13 cellular contexts compared by ENCODE assay signal in the genomic region with DNA sequence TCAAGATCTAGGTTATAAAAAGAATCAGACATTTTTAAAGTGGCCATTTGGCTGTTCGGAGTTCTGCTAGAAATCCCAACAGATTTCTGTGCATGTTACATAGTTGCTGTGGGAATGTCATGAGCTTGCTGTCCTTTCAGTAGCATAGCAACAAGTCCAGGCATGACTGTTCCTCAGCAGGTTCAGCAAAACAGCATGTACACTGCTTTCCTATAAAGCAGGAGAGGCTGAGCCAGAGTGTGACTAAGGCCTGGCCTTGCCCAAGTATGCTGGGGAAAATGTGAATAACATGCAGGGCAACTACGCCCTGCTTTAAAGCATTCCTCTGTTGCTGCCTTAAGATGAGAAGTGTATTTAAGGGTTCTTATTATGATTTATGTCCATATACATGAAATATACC.
DNase-seq lines count a peak whose midpoint lies in the region; ATAC-seq, FAIRE-seq and TF ChIP-seq lines count a peak whose summit lies in the region.
"Had no signal": no experiment of that assay in that cellular context is flagged by ENCODE, and none has a peak within 500 bp of the region (broad histone marks: within the 10 kb centered on the region; RNA-seq: fewer than 3 reads in every experiment).

No MANE protein-coding gene starts in this region.

- intact Hi-C loops in left lung (cut with DNase I) = no loop called here

- H3K27me3 Mint-ChIP-seq in astrocyte (ENCODE audit: low read depth, unreplicated experiment) = no peaks in the 10 kb centered on the region
- H3K27me3 Mint-ChIP-seq: IgD-negative memory B cell, naive B cell had no signal

- no peaks in the 10 kb centered on the region for H3K79me2 ChIP-seq in astrocyte (ENCODE audit: insufficient read depth, low read length)

- H3K36me3 ChIP-seq in astrocyte (ENCODE audit: insufficient read depth, low read length) (no peaks in the 10 kb centered on the region), left lung (no peaks in the 10 kb centered on the region)
- H3K36me3 ChIP-seq: cardiac muscle cell had no signal

- H3K27ac ChIP-seq in astrocyte (ENCODE audit: low read depth, low read length) (peak overlapping the region; percentile 71), left lung (no peak overlapping the region)
- H3K27ac ChIP-seq: cardiac muscle cell had no signal

- H3K4me3 Mint-ChIP-seq in astrocyte (ENCODE audit: unreplicated experiment) = no peak overlapping the region
- H3K4me3 Mint-ChIP-seq: IgD-negative memory B cell, naive B cell had no signal

- DNase-seq in HS-5 (ENCODE audit: low read depth) = peak; percentile 64
- peak; percentile 96 for DNase-seq in astrocyte (ENCODE audit: low read depth)
- DNase-seq in left lung = no peak
- DNase-seq in ureter (ENCODE audit: low spot score) = peak; percentile 76
- DNase-seq in stimulated activated CD4-positive, alpha-beta T cell treated with anti-CD3 and anti-CD28 coated beads, Interleukin-4, amount 100 ng/mL, for 1 hour = no peak
- DNase-seq in activated CD8-positive, alpha-beta memory T cell treated with anti-CD3 and anti-CD28 coated beads for 24 hours = no peak
- DNase-seq: naive B cell, NCI-H526 treated with DMSO at 0.1 percent for 48 hours, T-helper 1 cell had no signal

- H3K4me1 ChIP-seq in astrocyte (ENCODE audit: insufficient read depth, low read length) = peaks cover 4% of the 10 kb centered on the region
- no peaks in the 10 kb centered on the region for H3K4me1 ChIP-seq in left lung

- H3K36me3 Mint-ChIP-seq in astrocyte (ENCODE audit: low read depth, unreplicated experiment) = no peaks in the 10 kb centered on the region
- H3K36me3 Mint-ChIP-seq: IgD-negative memory B cell, naive B cell had no signal

- no peaks in the 10 kb centered on the region for H4K20me1 ChIP-seq in astrocyte (ENCODE audit: insufficient read depth, low read length)

- peak overlapping the region; percentile 3 for H2AFZ ChIP-seq in astrocyte (ENCODE audit: low read depth, low read length)

- peak overlapping the region; percentile 24 for H3K4me2 ChIP-seq in astrocyte (ENCODE audit: low read length)

- no peak for TF ChIP-seq CTCF in astrocyte (IDR thresholded peaks at IDR 0.05; ENCODE audit: insufficient read depth, low read depth, low read length)
- TF ChIP-seq CTCF in left lung (IDR thresholded peaks at IDR 0.05) = no peak

- H3K27me3 ChIP-seq in astrocyte (ENCODE audit: insufficient read depth, low read length) (no peaks in the 10 kb centered on the region), left lung (no peaks in the 10 kb centered on the region)
- H3K27me3 ChIP-seq: cardiac muscle cell had no signal

- H3K9me3 ChIP-seq in astrocyte (ENCODE audit: insufficient read depth, low read depth, low read length) (peaks cover 7% of the 10 kb centered on the region), left lung (peaks cover 0 to 24% of the 10 kb centered on the region in 2 donors)

- no peak for FAIRE-seq in astrocyte (lab: Jason Lieb, UNC)
- FAIRE-seq: G401.6 had no signal

- peak overlapping the region; percentile 10 for H3K9ac ChIP-seq in astrocyte (ENCODE audit: low read length)

- peaks cover 8% of the 10 kb centered on the region for H3K9me3 Mint-ChIP-seq in astrocyte (ENCODE audit: unreplicated experiment)

- H3K4me3 ChIP-seq in astrocyte (ENCODE audit: insufficient read depth, low read depth, low read length) (no peak overlapping the region), left lung (no peak overlapping the region)
- H3K4me3 ChIP-seq: cardiac muscle cell had no signal

- peak; percentile 90 for ATAC-seq in left lung
- no peak for ATAC-seq in HG02571 (IDR thresholded peaks at IDR 0.05; ENCODE audit: unreplicated experiment)

- H3K27ac Mint-ChIP-seq in astrocyte (ENCODE audit: unreplicated experiment) = peak overlapping the region; percentile 95
- H3K27ac Mint-ChIP-seq: IgD-negative memory B cell, naive B cell had no signal

- peaks cover 19% of the 10 kb centered on the region for H3K4me1 Mint-ChIP-seq in astrocyte (ENCODE audit: low read depth, unreplicated experiment)
- H3K4me1 Mint-ChIP-seq: IgD-negative memory B cell, naive B cell had no signal

Comparison
In these comparisons a context has a peak if more than half of its experiments do, and no peak if none do; other contexts are left out.
1. DNase-seq: peak in HS-5 (single experiment), astrocyte (single experiment) and ureter (single experiment); none in left lung (0 of 2), stimulated activated CD4-positive, alpha-beta T cell treated with anti-CD3 and anti-CD28 coated beads, Interleukin-4, amount 100 ng/mL, for 1 hour (single experiment) and activated CD8-positive, alpha-beta memory T cell treated with anti-CD3 and anti-CD28 coated beads for 24 hours (single experiment).